In genomic region chr6:85864453-85865401, GRCh38 we compare ENCODE assay signal across 1 cellular context.
TF ChIP-seq lines count a peak whose summit lies in the region.

No MANE protein-coding gene starts in this region.

TF ChIP-seq in GM12878, 131 proteins besides CTCF, POLR2A, EP300 and RAD21 (continued from another document):
- no peak for TF ChIP-seq ZBTB4 (CRISPR knock-in tag; IDR thresholded peaks at IDR 0.05)
- TF ChIP-seq ESRRA (IDR thresholded peaks at IDR 0.05; ENCODE audit: low read length) = no peak
- TF ChIP-seq SREBF2 (IDR thresholded peaks at IDR 0.05; ENCODE audit: low read length) = no peak
- no peak for TF ChIP-seq KLF5 (IDR thresholded peaks at IDR 0.05; ENCODE audit: partially characterized antibody)
- no peak for TF ChIP-seq RAD51 (IDR thresholded peaks at IDR 0.05)
